15 cellular contexts compared by ENCODE assay signal in genomic region chr15:40049076-40049475, GRCh38. TPM values are rescaled to one million over a fixed set of nuclear protein-coding genes. Genes with fewer than 3 reads are reported as not detected.
DNase-seq lines count a peak whose midpoint lies in the region; ATAC-seq, FAIRE-seq and TF ChIP-seq lines count a peak whose summit lies in the region.
"Had no signal": no experiment of that assay in that cellular context is flagged by ENCODE, and none has a peak within 500 bp of the region (broad histone marks: within the 10 kb centered on the region; RNA-seq: fewer than 3 reads in every experiment).

No MANE protein-coding gene starts in this region.

- H3K4me3 ChIP-seq in IMR-90 (ENCODE audit: insufficient read depth, low read depth, low read length) = no peak overlapping the region
- H3K4me3 ChIP-seq in GM12878 = no peak overlapping the region
- H3K4me3 ChIP-seq: mucosa of descending colon, psoas muscle had no signal

- H2AFZ ChIP-seq in IMR-90 (replicated peaks; ENCODE audit: low read length, poor library complexity) = no peak overlapping the region
- H2AFZ ChIP-seq in GM12878 (ENCODE audit: control insufficient read depth, low read depth, low read length) = no peak overlapping the region

- peak overlapping the region; percentile 38 for H3K27ac Mint-ChIP-seq in osteocyte (ENCODE audit: unreplicated experiment)

- H2BK15ac ChIP-seq in IMR-90 (ENCODE audit: low read depth, low read length) = no peak overlapping the region

- no peak overlapping the region for H2BK20ac ChIP-seq in IMR-90 (ENCODE audit: low read depth, low read length)

- POLR2A ChIA-PET in IMR-90 (lab: Charles Lee; ENCODE audit: unreplicated experiment) (no interaction called here), GM12878 (lab: Charles Lee) (interaction anchor here (0.5 to 8.0 kb wide), 8 partner anchors 9 to 118 kb away, joined by 3 to 307 read pairs (median 8); partner anchors contain the start of genes BMF and SRP14)

- intact Hi-C loops in IMR-90 (cut with micrococcal nuclease) (loop anchor here (5.0 kb wide), 1 partner anchor 113 kb away; the partner anchor contains the start of gene BUB1B), GM12878 (cut with micrococcal nuclease; ENCODE audit: unreplicated experiment) (loop anchor here (5.0 kb wide), 1 partner anchor 133 kb away; no protein-coding TSS in a partner anchor)

- no peak overlapping the region for H3K27ac ChIP-seq in IMR-90 (ENCODE audit: insufficient read depth, low read length)
- H3K27ac ChIP-seq in GM12878 (ENCODE audit: control insufficient read depth, insufficient read depth) = peak overlapping the region; percentile 67

- no peaks in the 10 kb centered on the region for H3K36me3 Mint-ChIP-seq in osteocyte (ENCODE audit: unreplicated experiment)

- DNase-seq in CD1c-positive myeloid dendritic cell (ENCODE audit: extremely low spot score) (peak; percentile 53), IMR-90 (no peak), GM12878 (ENCODE audit: low read depth, low spot score) (no peak), osteocyte (ENCODE audit: extremely low spot score, unreplicated experiment) (peak; percentile 17), GM12892 (ENCODE audit: insufficient read length) (no peak), NCI-H1694 (lab: John Stamatoyannopoulos, UW) (no peak), DMS79 (lab: John Stamatoyannopoulos, UW) (no peak)
- no peak for DNase-seq in stimulated activated naive CD4-positive, alpha-beta T cell treated with Interleukin-2 at 50 U/mL for 16 hours (lab: John Stamatoyannopoulos, UW)
- DNase-seq: COR-L47; kidney; NCI-H146; NCI-H446 treated with DMSO at 0.1 percent for 48 hours; psoas muscle; stimulated activated CD4-positive, alpha-beta T cell treated with anti-CD3 and anti-CD28 coated beads, Interleukin-1b, Interleukin-23, amount 100 ng/mL, for 48 hours had no signal

- no peak for TF ChIP-seq POLR2A in IMR-90 (IDR thresholded peaks at IDR 0.05; ENCODE audit: low read depth, low read length)
- no peak for TF ChIP-seq POLR2A in GM12878 (IDR thresholded peaks at IDR 0.05; ENCODE audit: low read depth, low read length)
- TF ChIP-seq POLR2A in GM12892 (IDR thresholded peaks at IDR 0.05; ENCODE audit: low read depth, low read length) = no peak

- peaks cover 58% of the 10 kb centered on the region for H3K4me1 Mint-ChIP-seq in osteocyte (ENCODE audit: unreplicated experiment)

- H3K4me3 Mint-ChIP-seq in osteocyte (ENCODE audit: unreplicated experiment) = no peak overlapping the region

- H4K8ac ChIP-seq in IMR-90 (ENCODE audit: low read depth in 2 of 2, low read length in 2 of 2) = no peak overlapping the region

- H4K91ac ChIP-seq in IMR-90 (ENCODE audit: insufficient read depth, low read depth, low read length) = no peak overlapping the region

- no peaks in the 10 kb centered on the region for H3K9me3 Mint-ChIP-seq in osteocyte (ENCODE audit: unreplicated experiment)

- H3K79me2 ChIP-seq in GM12878 (ENCODE audit: control insufficient read depth, insufficient read depth, low read length) = peaks cover 2% of the 10 kb centered on the region; the same call in 1 of the 2 replicates

- H3K9me1 ChIP-seq in IMR-90 (ENCODE audit: insufficient read depth, low read length) = peaks cover 33% of the 10 kb centered on the region

- peak overlapping the region; percentile 11; the same call in 1 of the 2 replicates for H2AK5ac ChIP-seq in IMR-90 (ENCODE audit: low read depth, low read length)

- no peak for TF ChIP-seq RAD21 in IMR-90 (IDR thresholded peaks at IDR 0.05; ENCODE audit: low read length)
- TF ChIP-seq RAD21 in GM12878 (IDR thresholded peaks at IDR 0.05; ENCODE audit: insufficient read depth, low read depth, low read length) = no peak

- H3K27me3 ChIP-seq in IMR-90 (ENCODE audit: control insufficient read depth, insufficient read depth, low read length) (no peaks in the 10 kb centered on the region), GM12878 (replicated peaks in 1 of 2; ENCODE audit: control insufficient read depth in 2 of 2, insufficient read depth in 2 of 2, low read length in 1 of 2) (no peaks in the 10 kb centered on the region)

- no peak for FAIRE-seq in GM12878 (lab: Jason Lieb, UNC)
- FAIRE-seq in GM12892 (lab: Jason Lieb, UNC) = no peak
- FAIRE-seq: kidney had no signal

- TF ChIP-seq EP300 in GM12878 (IDR thresholded peaks at IDR 0.05; ENCODE audit: borderline replicate concordance in 1 of 2, control insufficient read depth in 1 of 2, low read depth in 2 of 2, low read length in 2 of 2) = no peak

- peak overlapping the region; percentile 39; the same call in 1 of the 2 replicates for H3K23ac ChIP-seq in IMR-90 (ENCODE audit: low read depth, low read length)

- dilution Hi-C loops in IMR-90 (cut with HindIII; ENCODE audit: low sequenced_read_pairs, unreplicated experiment) = no loop called here

- no peaks in the 10 kb centered on the region for H3K36me3 ChIP-seq in IMR-90 (ENCODE audit: control insufficient read depth, insufficient read depth, low read length)
- no peaks in the 10 kb centered on the region; a peak in 1 of 4 replicates for H3K36me3 ChIP-seq in GM12878 (ENCODE audit: control insufficient read depth in 2 of 2, insufficient read depth in 2 of 2, low read length in 1 of 2)

- H4K5ac ChIP-seq in IMR-90 (ENCODE audit: low read depth, low read length) = no peak overlapping the region

- no peaks in the 10 kb centered on the region for H3K27me3 Mint-ChIP-seq in osteocyte (ENCODE audit: unreplicated experiment)

- H3K9me3 ChIP-seq in IMR-90 (ENCODE audit: control insufficient read depth, insufficient read depth, low read length) (no peaks in the 10 kb centered on the region), GM12878 (replicated peaks; ENCODE audit: control insufficient read depth, insufficient read depth, low read length) (no peaks in the 10 kb centered on the region)
- H3K9me3 ChIP-seq: mucosa of descending colon, psoas muscle had no signal

- H3K14ac ChIP-seq in IMR-90 (replicated peaks; ENCODE audit: low read depth, low read length) = no peak overlapping the region

- H4K20me1 ChIP-seq in IMR-90 (ENCODE audit: insufficient read depth, low read length) (no peaks in the 10 kb centered on the region), GM12878 (ENCODE audit: control insufficient read depth, insufficient read depth) (no peaks in the 10 kb centered on the region)

- CTCF ChIA-PET in IMR-90 (lab: Yijun Ruan, JAX) = interaction anchor here (0.6 to 5.2 kb wide), 2 partner anchors 47 to 55 kb away, joined by 3 to 26 read pairs; no protein-coding TSS in a partner anchor
- CTCF ChIA-PET in GM12878 (lab: Yijun Ruan, JAX) = interaction anchor here (0.6 to 11.8 kb wide), 16 partner anchors 9 to 1064 kb away, joined by 3 to 776 read pairs (median 8); partner anchors contain the start of genes BMF and SRP14

- H3K56ac ChIP-seq in IMR-90 (ENCODE audit: extremely low read depth, insufficient read depth, low read length) = no peak overlapping the region

- H3K4ac ChIP-seq in IMR-90 (ENCODE audit: low read depth, low read length) = peak overlapping the region; percentile 29; the same call in 1 of the 2 replicates

- H2BK120ac ChIP-seq in IMR-90 (ENCODE audit: low read depth, low read length) = peak overlapping the region; percentile 9; the same call in 1 of the 2 replicates

- H3K4me2 ChIP-seq in IMR-90 (ENCODE audit: low read depth, low read length) (no peak overlapping the region), GM12878 (ENCODE audit: control insufficient read depth, insufficient read depth) (no peak overlapping the region)

- no peak overlapping the region for H3K9ac ChIP-seq in IMR-90 (ENCODE audit: low read depth, low read length)
- no peak overlapping the region for H3K9ac ChIP-seq in GM12878 (ENCODE audit: control insufficient read depth, insufficient read depth, low read length)

- no peak overlapping the region for H3K18ac ChIP-seq in IMR-90 (ENCODE audit: low read depth, low read length)

- H3K79me1 ChIP-seq in IMR-90 (ENCODE audit: low read depth in 1 of 2, low read length in 2 of 2) = peaks cover 0 to 30% of the 10 kb centered on the region in 2 experiments; a peak in 3 of 4 replicates

- TF ChIP-seq CTCF in IMR-90 (conservative IDR thresholded peaks at IDR 0.05; ENCODE audit: low read depth, low read length) (no peak), GM12878 (IDR thresholded peaks at IDR 0.05 in 2 of 3, conservative IDR thresholded peaks at IDR 0.05 in 1 of 3; ENCODE audit: control insufficient read depth in 2 of 3, extremely low read depth in 1 of 3, insufficient read depth in 1 of 3, low read depth in 3 of 3, low read length in 3 of 3) (no peak), osteocyte (IDR thresholded peaks at IDR 0.05) (no peak)

- H3K4me1 ChIP-seq in IMR-90 (ENCODE audit: control insufficient read depth, insufficient read depth, low read length) = peaks cover 19% of the 10 kb centered on the region
- peaks cover 73% of the 10 kb centered on the region for H3K4me1 ChIP-seq in GM12878 (ENCODE audit: control insufficient read depth, insufficient read depth, low read length)

- no peak overlapping the region for H2AK9ac ChIP-seq in IMR-90 (replicated peaks; ENCODE audit: low read depth, low read length, poor library complexity)

- BruUV-seq in IMR-90 (replicated peaks; lab: Mats Ljungman, UMichigan) (no TSS peak), GM12878 (replicated peaks; lab: Mats Ljungman, UMichigan) (no TSS peak)

- no peak for ATAC-seq in IMR-90 (ENCODE audit: low read depth)
- no peak for ATAC-seq in GM12878
- ATAC-seq: mucosa of descending colon, psoas muscle had no signal

- 100% methylated on average over 3 of the region's 3 CpGs; no CpG with 5 or more reads in 1 of the 2 experiments for WGBS in IMR-90 (ENCODE audit: extremely low coverage in 2 of 2, insufficient read length in 1 of 2), 2 experiments
- WGBS in GM12878 (ENCODE audit: insufficient coverage, insufficient replicate concordance, low lambda C conversion rate, missing lambda C conversion rate) = 98% methylated on average over 3 of the region's 3 CpGs

- in situ Hi-C loops in IMR-90 (cut with MboI; ENCODE audit: low sequenced_read_pairs) (loop anchor here (5.0 to 10.0 kb wide), 3 partner anchors 118 to 376 kb away; no protein-coding TSS in a partner anchor), GM12878 (cut with MboI) (loop anchor here (5.0 to 10.0 kb wide), 3 partner anchors 118 to 223 kb away; no protein-coding TSS in a partner anchor)

- H2BK5ac ChIP-seq in IMR-90 (ENCODE audit: low read depth, low read length, poor library complexity, severe bottlenecking) = no peak overlapping the region

- SMC1A ChIA-PET in GM12878 (lab: Charles Lee; ENCODE audit: uncharacterized antibody, unreplicated experiment) = interaction anchor here (1.2 to 23.0 kb wide), 12 partner anchors 10 to 261 kb away, joined by 3 to 1082 read pairs (median 25); partner anchors contain the start of genes BMF and BUB1B

- RAD21 ChIA-PET in GM12878 (lab: Charles Lee; ENCODE audit: unreplicated experiment) = interaction anchor here (0.5 to 8.5 kb wide), 9 partner anchors 11 to 177 kb away, joined by 3 to 903 read pairs (median 16); partner anchors contain the start of genes BMF, BUB1B and SRP14

RNA-seq across cellular contexts. Expression of gene SRP14, which starts 10.1 kb away (rescaled TPM):
- total RNA-seq in IMR-90 (2012; rRNA removed) = 106 and 205 TPM in 2 replicates
- polyA plus RNA-seq in IMR-90 (2012; rRNA removed) = 295 and 296 TPM in 2 replicates
- 198 and 487 TPM in 2 replicates for polyA plus RNA-seq in IMR-90 (2012; cell fraction: cytosol; rRNA removed)
- 41.4 and 203 TPM in 2 replicates for polyA plus RNA-seq in IMR-90 (2012; cell fraction: nucleus; rRNA removed; ENCODE audit: low replicate concordance)
- total RNA-seq in GM12878 (2013; cell fraction: nucleolus; rRNA removed) = 27.7 and 29.4 TPM in 2 replicates
- total RNA-seq in GM12878 (2014; rRNA removed) = 273 and 320 TPM in 2 replicates
- total RNA-seq in GM12878 (2014; rRNA removed; fragmentation: Illumina TruSeq; extraction: Trizol) = 181 and 189 TPM in 2 replicates
- total RNA-seq in GM12878 (2021) = 141 TPM in 2 replicates
- polyA plus RNA-seq in GM12878 (2011; ENCODE audit: low read depth) = 301 TPM
- polyA plus RNA-seq in GM12878 (2011; rRNA removed) = 431 and 589 TPM in 2 replicates
- polyA plus RNA-seq in GM12878 (2011; cell fraction: cytosol; rRNA removed) = 161 and 219 TPM in 2 replicates
- 122 and 149 TPM in 2 replicates for polyA plus RNA-seq in GM12878 (2011; cell fraction: nucleus; rRNA removed)
- polyA plus RNA-seq in GM12878 (2012) = 239 and 266 TPM in 2 replicates
- polyA plus RNA-seq in GM12878 (2014; fragmentation: Illumina TruSeq; extraction: Trizol) = 364 and 455 TPM in 2 replicates
- polyA plus RNA-seq in GM12878 (2014; fragmentation: Nextera tagmentation; extraction: Ambion mirVana) = 1,000 to 10,000 TPM; 1,041 to 1,182 TPM
- polyA plus RNA-seq in GM12878 (2014; rRNA removed) = 546 and 554 TPM in 2 replicates
- 100 to 1,000 TPM; 806 to 826 TPM for polyA plus RNA-seq in GM12878 (2016; fragmentation: Nextera tagmentation; extraction: Ambion mirVana)
- 69.2 and 71.6 TPM in 2 replicates for polyA minus RNA-seq in GM12878 (2011; rRNA and poly(A)+ RNA removed)
- polyA minus RNA-seq in GM12878 (2011; cell fraction: cytosol; rRNA and poly(A)+ RNA removed) = 31.9 and 39.9 TPM in 2 replicates
- polyA minus RNA-seq in GM12878 (2011; cell fraction: nucleus; rRNA and poly(A)+ RNA removed) = 33.1 and 43.4 TPM in 2 replicates
- 181 and 196 TPM in 2 replicates for total RNA-seq in osteocyte
- polyA plus RNA-seq in GM12892 (2012; ENCODE audit: missing spikeins) = 488 TPM

RNA-seq across cellular contexts. Expression of gene BMF, which starts 59.6 kb away (rescaled TPM):
- total RNA-seq in IMR-90 (2012; rRNA removed) (1.7 and 2.9 TPM in 2 replicates), GM12878 (2014; rRNA removed) (17.3 and 19.2 TPM in 2 replicates), GM12878 (2014; rRNA removed; fragmentation: Illumina TruSeq; extraction: Trizol) (16.4 and 20.1 TPM in 2 replicates), GM12878 (2021) (34.9 and 35.7 TPM in 2 replicates), osteocyte (39.3 and 46.6 TPM in 2 replicates)
- polyA plus RNA-seq in IMR-90 (2012; rRNA removed) (2.4 and 2.8 TPM in 2 replicates), GM12878 (2011; rRNA removed) (14.7 and 22.1 TPM in 2 replicates), GM12878 (2014; fragmentation: Illumina TruSeq; extraction: Trizol) (17.4 and 23.8 TPM in 2 replicates), GM12878 (2014; fragmentation: Nextera tagmentation; extraction: Ambion mirVana) (1 to 10 TPM in 1 of 2 experiments, under 1 TPM in 1; 0.82 to 1.3 TPM), GM12878 (2014; rRNA removed) (26.8 and 27.5 TPM in 2 replicates), GM12878 (2016; fragmentation: Nextera tagmentation; extraction: Ambion mirVana) (1 to 10 TPM; 4.0 to 4.2 TPM)
- polyA plus RNA-seq in IMR-90 (2012; cell fraction: cytosol; rRNA removed) = 0.80 and 1.8 TPM in 2 replicates
- polyA plus RNA-seq in IMR-90 (2012; cell fraction: nucleus; rRNA removed; ENCODE audit: low replicate concordance) = 6.6 and 11.7 TPM in 2 replicates
- total RNA-seq in GM12878 (2013; cell fraction: nucleolus; rRNA removed) = 43.4 and 50.5 TPM in 2 replicates
- 20.0 TPM for polyA plus RNA-seq in GM12878 (2011; ENCODE audit: low read depth)
- polyA plus RNA-seq in GM12878 (2011; cell fraction: cytosol; rRNA removed) = 27.1 and 27.9 TPM in 2 replicates
- polyA plus RNA-seq in GM12878 (2011; cell fraction: nucleus; rRNA removed) = 24.6 and 24.9 TPM in 2 replicates
- polyA plus RNA-seq in GM12878 (2012) = 26.9 and 30.0 TPM in 2 replicates
- polyA minus RNA-seq in GM12878 (2011; rRNA and poly(A)+ RNA removed) = 21.4 and 35.2 TPM in 2 replicates
- polyA minus RNA-seq in GM12878 (2011; cell fraction: cytosol; rRNA and poly(A)+ RNA removed) = 8.8 and 9.4 TPM in 2 replicates
- 9.3 and 14.4 TPM in 2 replicates for polyA minus RNA-seq in GM12878 (2011; cell fraction: nucleus; rRNA and poly(A)+ RNA removed)
- polyA plus RNA-seq in GM12892 (2012; ENCODE audit: missing spikeins) = 22.2 TPM

Comparison
In these comparisons a context has a peak if more than half of its experiments do, and no peak if none do; other contexts are left out.
1. DNase-seq: peak in CD1c-positive myeloid dendritic cell (single experiment) and osteocyte (single experiment); none in IMR-90 (single experiment), GM12878 (single experiment), stimulated activated naive CD4-positive, alpha-beta T cell treated with Interleukin-2 at 50 U/mL for 16 hours (single experiment), GM12892 (single experiment), NCI-H1694 (single experiment) and DMS79 (single experiment).